In genomic region chr7:103391150-103391549, GRCh38 we compare ENCODE assay signal across 31 cellular contexts. TPM values are rescaled to one million over a fixed set of nuclear protein-coding genes. Genes with fewer than 3 reads are reported as not detected.
"Had no signal": no experiment of that assay in that cellular context is flagged by ENCODE, and none has a peak within 500 bp of the region (broad histone marks: within the 10 kb centered on the region; RNA-seq: fewer than 3 reads in every experiment).

No MANE protein-coding gene starts in this region.

- H3K27me3 ChIP-seq: neural progenitor cell, ovary, spleen, suprapubic skin, testis, tibial artery, transverse colon, upper lobe of right lung, uterus had no signal

- H2AFZ ChIP-seq: neural progenitor cell, parathyroid adenoma had no signal

- H3K36me3 ChIP-seq: neural progenitor cell, ovary, spleen, suprapubic skin, tibial artery, transverse colon, upper lobe of right lung, uterus had no signal

- H3K4me2 ChIP-seq: neural progenitor cell, smooth muscle cell had no signal

- ATAC-seq: natural killer cell; psoas muscle; right cardiac atrium; sciatic nerve; stimulated activated memory B cell treated with anti-CD40 and anti-IgM and Interleukin-4, amounts not matched to agents 10 μg/mL and 1 μg/mL and 100 μg/mL, for 72 hours; stimulated activated naive CD8-positive, alpha-beta T cell treated with anti-CD3 and anti-CD28 coated beads, Interleukin-15, amount 100 ng/mL, for 72 hours; stimulated activated naive CD8-positive, alpha-beta T cell treated with anti-CD3 and anti-CD28 coated beads, Interleukin-15, Interleukin-2, amounts not matched to agents 100 U/mL and 50 U/mL, for 24 hours; upper lobe of right lung had no signal

- H3K9ac ChIP-seq: neural progenitor cell, parathyroid adenoma had no signal

- H3K4me3 ChIP-seq: neural progenitor cell, ovary, psoas muscle, skin epidermis, smooth muscle cell, spleen, suprapubic skin, testis, tibial artery, transverse colon, upper lobe of right lung, uterus had no signal

- H3K4me1 ChIP-seq: neural progenitor cell, parathyroid adenoma, psoas muscle, spleen, suprapubic skin, testis, tibial artery, upper lobe of right lung, uterus had no signal

- H3K79me2 ChIP-seq: parathyroid adenoma had no signal

- DNase-seq: natural killer cell; occipital lobe; ovary; posterior cingulate gyrus; psoas muscle; right cardiac atrium; spleen; stimulated activated CD4-positive, alpha-beta T cell treated with anti-CD3 and anti-CD28 coated beads, Interleukin-12 subunit alpha, Interleukin-12 subunit beta, amount 100 ng/mL, for 4 hours; stimulated activated CD4-positive, alpha-beta T cell treated with anti-CD3 and anti-CD28 coated beads, Interleukin-1b, Interleukin-23, amount 100 ng/mL, for 48 hours; stimulated activated CD4-positive, alpha-beta T cell treated with anti-CD3 and anti-CD28 coated beads, Interleukin-4, amount 100 ng/mL, for 1 hour; stimulated activated CD4-positive, alpha-beta T cell treated with anti-CD3 and anti-CD28 coated beads, Interleukin-4, amount 100 ng/mL, for 4 hours; stimulated activated CD8-positive, alpha-beta memory T cell treated with anti-CD3 and anti-CD28 coated beads, Interleukin-4, amount 100 ng/mL, for 48 hours; stimulated activated naive CD4-positive, alpha-beta T cell; stimulated activated naive CD8-positive, alpha-beta T cell treated with anti-CD3 and anti-CD28 coated beads, Interleukin-15, amount 100 ng/mL, for 72 hours; stimulated activated naive CD8-positive, alpha-beta T cell treated with anti-CD3 and anti-CD28 coated beads, Interleukin-15, Interleukin-2, amounts not matched to agents 100 U/mL and 50 U/mL, for 24 hours; substantia nigra; testis; tibial artery; transverse colon; upper lobe of right lung; uterus had no signal

- H3K9me3 ChIP-seq: ovary, psoas muscle, spleen, suprapubic skin, testis, tibial artery, transverse colon, upper lobe of right lung, uterus had no signal

- H3K27ac ChIP-seq: neural progenitor cell, ovary, parathyroid adenoma, psoas muscle, skin epidermis, spleen, suprapubic skin, testis, tibial artery, transverse colon, upper lobe of right lung, uterus had no signal

RNA-seq across cellular contexts. Expression of gene SLC26A5, which starts 54.9 kb away (rescaled TPM):
- total RNA-seq: occipital lobe, osteoblast, psoas muscle, renal cortical epithelial cell, right cardiac atrium, smooth muscle cell had no signal
- polyA plus RNA-seq: neural cell, psoas muscle, smooth muscle cell had no signal
